In genomic region chr13:20128459-20128927, GRCh38 we compare ENCODE assay signal across 8 cellular contexts. TPM values are rescaled to one million over a fixed set of nuclear protein-coding genes. Genes with fewer than 3 reads are reported as not detected.
DNase-seq lines count a peak whose midpoint lies in the region; ATAC-seq and TF ChIP-seq lines count a peak whose summit lies in the region.

No MANE protein-coding gene starts in this region.

- H3K27ac Mint-ChIP-seq in activated naive CD8-positive, alpha-beta T cell treated with anti-CD3 and anti-CD28 coated beads for 36 hours = no peak overlapping the region
- H3K27ac Mint-ChIP-seq in stimulated activated naive CD8-positive, alpha-beta T cell treated with anti-CD3 and anti-CD28 coated beads, Interleukin-15, Interleukin-2, amounts not matched to agents 100 ng/mL and 50 ng/mL, for 24 hours = no peak overlapping the region

- DNase-seq in GM13976 (ENCODE audit: low spot score) (no peak), islet precursor cell (peak; percentile 57), HCEC 1CT (no peak), NCI-H2107 (lab: John Stamatoyannopoulos, UW) (no peak)
- no peak for DNase-seq in activated naive CD8-positive, alpha-beta T cell treated with anti-CD3 and anti-CD28 coated beads for 36 hours

- H3K27me3 Mint-ChIP-seq in activated naive CD8-positive, alpha-beta T cell treated with anti-CD3 and anti-CD28 coated beads for 36 hours = peaks cover 25% of the 10 kb centered on the region
- peaks cover 28% of the 10 kb centered on the region for H3K27me3 Mint-ChIP-seq in stimulated activated naive CD8-positive, alpha-beta T cell treated with anti-CD3 and anti-CD28 coated beads, Interleukin-15, Interleukin-2, amounts not matched to agents 100 ng/mL and 50 ng/mL, for 24 hours

- in situ Hi-C loops in GM13976 (cut with MboI; ENCODE audit: low sequenced_read_pairs, unreplicated experiment) = no loop called here

- H3K9me3 Mint-ChIP-seq in activated naive CD8-positive, alpha-beta T cell treated with anti-CD3 and anti-CD28 coated beads for 36 hours = no peaks in the 10 kb centered on the region
- H3K9me3 Mint-ChIP-seq in stimulated activated naive CD8-positive, alpha-beta T cell treated with anti-CD3 and anti-CD28 coated beads, Interleukin-15, Interleukin-2, amounts not matched to agents 100 ng/mL and 50 ng/mL, for 24 hours = no peaks in the 10 kb centered on the region

- H3K4me1 Mint-ChIP-seq in activated naive CD8-positive, alpha-beta T cell treated with anti-CD3 and anti-CD28 coated beads for 36 hours = no peaks in the 10 kb centered on the region
- H3K4me1 Mint-ChIP-seq in stimulated activated naive CD8-positive, alpha-beta T cell treated with anti-CD3 and anti-CD28 coated beads, Interleukin-15, Interleukin-2, amounts not matched to agents 100 ng/mL and 50 ng/mL, for 24 hours (ENCODE audit: low read depth) = no peaks in the 10 kb centered on the region

- no peaks in the 10 kb centered on the region for H3K36me3 Mint-ChIP-seq in activated naive CD8-positive, alpha-beta T cell treated with anti-CD3 and anti-CD28 coated beads for 36 hours
- H3K36me3 Mint-ChIP-seq in stimulated activated naive CD8-positive, alpha-beta T cell treated with anti-CD3 and anti-CD28 coated beads, Interleukin-15, Interleukin-2, amounts not matched to agents 100 ng/mL and 50 ng/mL, for 24 hours (ENCODE audit: low read depth) = no peaks in the 10 kb centered on the region

- TF ChIP-seq CTCF in GM13976 (IDR thresholded peaks at IDR 0.05; ENCODE audit: borderline replicate concordance, control extremely low read depth, extremely low read depth, insufficient read depth, missing control alignments) = peak; percentile 37

- peak; percentile 25 for ATAC-seq in HG03159 (IDR thresholded peaks at IDR 0.05; ENCODE audit: unreplicated experiment)
- no peak for ATAC-seq in HG02623 (IDR thresholded peaks at IDR 0.05; ENCODE audit: unreplicated experiment)

- peak overlapping the region; percentile 52 for H3K4me3 Mint-ChIP-seq in activated naive CD8-positive, alpha-beta T cell treated with anti-CD3 and anti-CD28 coated beads for 36 hours
- peak overlapping the region; percentile 49 for H3K4me3 Mint-ChIP-seq in stimulated activated naive CD8-positive, alpha-beta T cell treated with anti-CD3 and anti-CD28 coated beads, Interleukin-15, Interleukin-2, amounts not matched to agents 100 ng/mL and 50 ng/mL, for 24 hours

RNA-seq across cellular contexts. Expression of gene GJA3, which starts 32.4 kb away (rescaled TPM):
- 1 to 10 TPM; 1.0 TPM for total RNA-seq in activated naive CD8-positive, alpha-beta T cell treated with anti-CD3 and anti-CD28 coated beads for 36 hours
